In the genomic region with DNA sequence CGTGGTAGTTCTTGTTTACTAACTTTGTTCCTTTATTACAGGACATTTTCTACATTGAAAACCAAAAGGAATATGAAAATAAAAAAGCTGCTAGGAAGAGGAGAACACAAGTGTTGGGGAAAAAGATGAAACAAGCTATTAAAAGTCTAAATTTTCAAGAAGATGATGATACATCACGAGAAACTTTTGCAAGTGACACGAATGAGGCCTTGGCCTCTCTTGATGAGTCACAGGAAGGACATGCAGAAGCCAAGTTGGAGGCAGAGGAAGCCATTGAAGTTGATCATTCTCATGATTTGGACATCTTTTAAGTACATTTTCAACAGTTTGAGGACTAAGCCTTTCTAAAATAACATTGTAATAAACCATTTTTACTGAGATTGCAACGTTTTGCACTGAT, we compare ENCODE assay signal across 11 cellular contexts. TPM values are rescaled to one million over a fixed set of nuclear protein-coding genes. Genes with fewer than 3 reads are reported as not detected.
DNase-seq lines count a peak whose midpoint lies in the region; ATAC-seq and TF ChIP-seq lines count a peak whose summit lies in the region.
"Had no signal": no experiment of that assay in that cellular context is flagged by ENCODE, and none has a peak within 500 bp of the region (broad histone marks: within the 10 kb centered on the region; RNA-seq: fewer than 3 reads in every experiment).

No MANE protein-coding gene starts in this region.

- peak overlapping the region; percentile 93 for H3K27ac ChIP-seq in smooth muscle cell (ENCODE audit: low read depth)

- no peaks in the 10 kb centered on the region for H3K9me3 Mint-ChIP-seq in activated CD4-positive, alpha-beta T cell treated with anti-CD3 and anti-CD28 coated beads, Interleukin-2, amount 10 ng/mL, durations not matched to agents 24 days and 14 days
- H3K9me3 Mint-ChIP-seq: activated naive CD8-positive, alpha-beta T cell treated with anti-CD3 and anti-CD28 coated beads, Interleukin-2, amount 10 ng/mL, durations not matched to agents 7 days and 5 days had no signal

- H3K27ac Mint-ChIP-seq in activated CD4-positive, alpha-beta T cell treated with anti-CD3 and anti-CD28 coated beads, Interleukin-2, amount 10 ng/mL, durations not matched to agents 24 days and 14 days, result peak overlapping the region; percentile 34
- H3K27ac Mint-ChIP-seq: activated naive CD8-positive, alpha-beta T cell treated with anti-CD3 and anti-CD28 coated beads, Interleukin-2, amount 10 ng/mL, durations not matched to agents 7 days and 5 days; B cell had no signal

- H3F3A ChIP-seq in smooth muscle cell (ENCODE audit: low read depth), result peaks cover 17% of the 10 kb centered on the region

- peak overlapping the region; percentile 42 for H3K9ac ChIP-seq in smooth muscle cell (ENCODE audit: low read depth)

- intact Hi-C loops in activated CD4-positive, alpha-beta T cell treated with anti-CD3 and anti-CD28 coated beads, Interleukin-2, amount 10 ng/mL, durations not matched to agents 24 days and 14 days (cut with micrococcal nuclease), result no loop called here

- no peak overlapping the region for H3K4me3 Mint-ChIP-seq in activated CD4-positive, alpha-beta T cell treated with anti-CD3 and anti-CD28 coated beads, Interleukin-2, amount 10 ng/mL, durations not matched to agents 24 days and 14 days
- H3K4me3 Mint-ChIP-seq: activated naive CD8-positive, alpha-beta T cell treated with anti-CD3 and anti-CD28 coated beads, Interleukin-2, amount 10 ng/mL, durations not matched to agents 7 days and 5 days; B cell had no signal

- ATAC-seq in HG02973 (IDR thresholded peaks at IDR 0.05; ENCODE audit: unreplicated experiment), result no peak

- H3K36me3 ChIP-seq in smooth muscle cell (ENCODE audit: low read depth), result peaks cover 20% of the 10 kb centered on the region
- peaks cover 7% of the 10 kb centered on the region for H3K36me3 ChIP-seq in H7 (replicated peaks; ENCODE audit: control insufficient read depth, insufficient read depth, low read length)

- H3K36me3 Mint-ChIP-seq in activated CD4-positive, alpha-beta T cell treated with anti-CD3 and anti-CD28 coated beads, Interleukin-2, amount 10 ng/mL, durations not matched to agents 24 days and 14 days (ENCODE audit: low read depth), result peaks cover 28% of the 10 kb centered on the region

- peaks cover 12% of the 10 kb centered on the region for H3K4me1 Mint-ChIP-seq in activated CD4-positive, alpha-beta T cell treated with anti-CD3 and anti-CD28 coated beads, Interleukin-2, amount 10 ng/mL, durations not matched to agents 24 days and 14 days
- H3K4me1 Mint-ChIP-seq: B cell had no signal

- peaks cover 3% of the 10 kb centered on the region for H3K4me1 ChIP-seq in smooth muscle cell (ENCODE audit: low read depth)

- no peaks in the 10 kb centered on the region for H3K79me2 ChIP-seq in smooth muscle cell (ENCODE audit: low read depth)

- TF ChIP-seq CTCF in smooth muscle cell (IDR thresholded peaks at IDR 0.05; ENCODE audit: borderline replicate concordance, insufficient read depth, poor library complexity, severe bottlenecking), result no peak

- no peak overlapping the region for H2AFZ ChIP-seq in smooth muscle cell (ENCODE audit: low read depth)

- no peaks in the 10 kb centered on the region for H3K27me3 Mint-ChIP-seq in activated CD4-positive, alpha-beta T cell treated with anti-CD3 and anti-CD28 coated beads, Interleukin-2, amount 10 ng/mL, durations not matched to agents 24 days and 14 days
- H3K27me3 Mint-ChIP-seq: activated naive CD8-positive, alpha-beta T cell treated with anti-CD3 and anti-CD28 coated beads, Interleukin-2, amount 10 ng/mL, durations not matched to agents 7 days and 5 days; B cell had no signal

- no peak for DNase-seq in activated CD4-positive, alpha-beta T cell treated with anti-CD3 and anti-CD28 coated beads, Interleukin-2, amount 10 ng/mL, durations not matched to agents 24 days and 14 days
- DNase-seq in activated CD4-positive, alpha-beta T cell treated with anti-CD3 and anti-CD28 coated beads, Interleukin-2, amount 50 U/mL, for 48 hours, result no peak
- DNase-seq in RPMI7951 (ENCODE audit: low read depth) (peak; percentile 85), dedifferentiated amniotic fluid mesenchymal stem cell (ENCODE audit: extremely low spot score) (peak; percentile 69), smooth muscle cell (lab: John Stamatoyannopoulos, UW; ENCODE audit: unreplicated experiment) (no peak), H7 (no peak), DMS114 treated with DMSO at 0.1 percent for 48 hours (lab: John Stamatoyannopoulos, UW; ENCODE audit: unreplicated experiment) (no peak)
- DNase-seq: activated naive CD8-positive, alpha-beta T cell treated with anti-CD3 and anti-CD28 coated beads, Interleukin-2, amount 10 ng/mL, durations not matched to agents 7 days and 5 days; NCI-H1436 had no signal

- H3K27me3 ChIP-seq in smooth muscle cell (ENCODE audit: low read depth) (no peaks in the 10 kb centered on the region), H7 (ENCODE audit: control insufficient read depth, insufficient read depth, low read length) (no peaks in the 10 kb centered on the region)

- peaks cover 7% of the 10 kb centered on the region for H4K20me1 ChIP-seq in smooth muscle cell (ENCODE audit: low read depth)

- 24% methylated on average over 4 of the region's 4 CpGs for WGBS in smooth muscle cell (ENCODE audit: low lambda C conversion rate)

- H3K9me3 ChIP-seq in smooth muscle cell (replicated peaks; ENCODE audit: low read depth), result no peaks in the 10 kb centered on the region

- peak overlapping the region; percentile 69 for H3K4me2 ChIP-seq in smooth muscle cell

- H3K4me3 ChIP-seq in smooth muscle cell, result no peak overlapping the region
- H3K4me3 ChIP-seq in H7 (ENCODE audit: insufficient read depth, low read depth, low read length), result no peak overlapping the region

RNA-seq across cellular contexts. Expression of gene PHAX, which starts 23.8 kb away (rescaled TPM):
- 50.2 and 51.7 TPM in 2 replicates for total RNA-seq in activated CD4-positive, alpha-beta T cell treated with anti-CD3 and anti-CD28 coated beads, Interleukin-2, amount 10 ng/mL, durations not matched to agents 24 days and 14 days
- 43.0 and 67.9 TPM in 2 replicates for total RNA-seq in RPMI7951 (2014; rRNA removed; shearing (Covaris generic))
- total RNA-seq in smooth muscle cell, result 34.4 and 61.3 TPM in 2 replicates
- polyA plus RNA-seq in smooth muscle cell, result 45.4 and 58.2 TPM in 2 replicates
- 26.2 and 43.1 TPM in 2 replicates for total RNA-seq in H7 (2014; rRNA removed; shearing (Covaris generic))

RNA-seq across cellular contexts. Expression of gene ALDH7A1, which starts 29.5 kb away (rescaled TPM):
- 1.3 and 1.9 TPM in 2 replicates for total RNA-seq in activated CD4-positive, alpha-beta T cell treated with anti-CD3 and anti-CD28 coated beads, Interleukin-2, amount 10 ng/mL, durations not matched to agents 24 days and 14 days
- 37.0 and 39.9 TPM in 2 replicates for total RNA-seq in RPMI7951 (2014; rRNA removed; shearing (Covaris generic))
- total RNA-seq in smooth muscle cell, result 26.5 and 28.4 TPM in 2 replicates
- 55.3 and 56.8 TPM in 2 replicates for polyA plus RNA-seq in smooth muscle cell
- total RNA-seq in H7 (2014; rRNA removed; shearing (Covaris generic)), result 60.6 and 64.3 TPM in 2 replicates

Comparison
In these comparisons a context has a peak if more than half of its experiments do, and no peak if none do; other contexts are left out.
1. DNase-seq: peak in RPMI7951 (single experiment) and dedifferentiated amniotic fluid mesenchymal stem cell (single experiment); none in activated CD4-positive, alpha-beta T cell treated with anti-CD3 and anti-CD28 coated beads, Interleukin-2, amount 10 ng/mL, durations not matched to agents 24 days and 14 days (single experiment), activated CD4-positive, alpha-beta T cell treated with anti-CD3 and anti-CD28 coated beads, Interleukin-2, amount 50 U/mL, for 48 hours (0 of 2), smooth muscle cell (single experiment), H7 (single experiment) and DMS114 treated with DMSO at 0.1 percent for 48 hours (single experiment).